ENCODE assay signal across 8 cellular contexts in genomic region chr3:4979401-4980228, GRCh38. TPM values are rescaled to one million over a fixed set of nuclear protein-coding genes. Genes with fewer than 3 reads are reported as not detected.
DNase-seq lines count a peak whose midpoint lies in the region; ATAC-seq, FAIRE-seq and TF ChIP-seq lines count a peak whose summit lies in the region.

TSS of gene BHLHE40 (plus strand) at chr3:4979437. CDS start at chr3:4979719, 282 bp downstream.

- H3K27ac Mint-ChIP-seq in stimulated activated memory B cell treated with anti-CD40 and anti-IgM and Interleukin-4, amounts not matched to agents 10 μg/mL and 1 μg/mL and 100 μg/mL, for 72 hours: peak within 1 kb of the TSS; percentile 98

- peaks cover 59% of the 10 kb centered on the region for H3K4me1 Mint-ChIP-seq in stimulated activated memory B cell treated with anti-CD40 and anti-IgM and Interleukin-4, amounts not matched to agents 10 μg/mL and 1 μg/mL and 100 μg/mL, for 72 hours

- H3K9me2 ChIP-seq in GM23248 (ENCODE audit: insufficient read depth): no peaks in the 10 kb centered on the region

- FAIRE-seq in bronchial epithelial cell (lab: Jason Lieb, UNC) (no peak), keratinocyte (lab: Jason Lieb, UNC) (no peak)

- peak; percentile 29 for ATAC-seq in stimulated activated memory B cell treated with anti-CD40 and anti-IgM and Interleukin-4, amounts not matched to agents 10 μg/mL and 1 μg/mL and 100 μg/mL, for 72 hours
- no peak for ATAC-seq in GM18858 (IDR thresholded peaks at IDR 0.05; ENCODE audit: unreplicated experiment)

- H3K27me3 Mint-ChIP-seq in stimulated activated memory B cell treated with anti-CD40 and anti-IgM and Interleukin-4, amounts not matched to agents 10 μg/mL and 1 μg/mL and 100 μg/mL, for 72 hours: no peaks in the 10 kb centered on the region

- H3F3A ChIP-seq in GM23248 (ENCODE audit: insufficient read depth): peaks cover 53% of the 10 kb centered on the region

- peak within 1 kb of the TSS; percentile 91 for H3K4me3 ChIP-seq in GM12864 (ENCODE audit: low read depth, low read length)
- H3K4me3 ChIP-seq in GM23248: peak within 1 kb of the TSS; percentile 90
- peak within 1 kb of the TSS; percentile 95 for H3K4me3 ChIP-seq in bronchial epithelial cell (ENCODE audit: low read depth, low read length)
- peak within 1 kb of the TSS; percentile 74 to 97 (median 85) for H3K4me3 ChIP-seq in keratinocyte (ENCODE audit: control insufficient read depth in 2 of 3, extremely low read depth in 1 of 3, insufficient read depth in 2 of 3, low read depth in 1 of 3, low read length in 3 of 3)

- DNase-seq in GM12864 (ENCODE audit: low read depth) (no peak), GM23248 (no peak), NCI-H460 (ENCODE audit: extremely low read depth, low read depth) (peak; percentile 13), bronchial epithelial cell (ENCODE audit: low read depth) (no peak), keratinocyte (ENCODE audit: low read depth, low spot score) (no peak), T-helper 9 cell (no peak)

- peak within 1 kb of the TSS; percentile 98 for H3K4me3 Mint-ChIP-seq in stimulated activated memory B cell treated with anti-CD40 and anti-IgM and Interleukin-4, amounts not matched to agents 10 μg/mL and 1 μg/mL and 100 μg/mL, for 72 hours

- H3K79me2 ChIP-seq in GM23248 (ENCODE audit: insufficient read depth) (peaks cover 50% of the 10 kb centered on the region), keratinocyte (ENCODE audit: control insufficient read depth, insufficient read depth, low read length) (peaks cover 48% of the 10 kb centered on the region)

- no peak within 1 kb of the TSS for H2AFZ ChIP-seq in GM23248
- no peak within 1 kb of the TSS for H2AFZ ChIP-seq in keratinocyte (ENCODE audit: control insufficient read depth, low read length)

- H3K36me3 ChIP-seq in GM23248 (ENCODE audit: low read depth) (peaks cover 22% of the 10 kb centered on the region), bronchial epithelial cell (ENCODE audit: control insufficient read depth, insufficient read depth, low read length) (peaks cover 20% of the 10 kb centered on the region), keratinocyte (ENCODE audit: control insufficient read depth in 2 of 2, extremely low read depth in 1 of 2, insufficient read depth in 2 of 2, low read length in 2 of 2) (peaks cover 10 to 18% of the 10 kb centered on the region in 2 experiments)

- in situ Hi-C loops in GM23248 (cut with MboI): loop anchor here (5.0 kb wide), 1 partner anchor 252 kb away; no protein-coding TSS in a partner anchor

- H3K4me2 ChIP-seq in GM23248 (ENCODE audit: unreplicated experiment) (peak within 1 kb of the TSS; percentile 98), keratinocyte (ENCODE audit: control insufficient read depth, extremely low read depth, insufficient read depth, low read depth, low read length) (peak within 1 kb of the TSS; percentile 99)

- H3K9me3 ChIP-seq in GM23248 (ENCODE audit: low read depth) (no peaks in the 10 kb centered on the region), keratinocyte (ENCODE audit: control insufficient read depth, low read depth, low read length) (no peaks in the 10 kb centered on the region)

- TF ChIP-seq CTCF in GM12864 (IDR thresholded peaks at IDR 0.05; ENCODE audit: low read depth, low read length, missing control alignments): no peak
- no peak for TF ChIP-seq CTCF in bronchial epithelial cell (IDR thresholded peaks at IDR 0.05; ENCODE audit: insufficient read depth, low read length, severe bottlenecking)
- no peak for TF ChIP-seq CTCF in keratinocyte (optimal IDR thresholded peaks at IDR 0.05 in 1 of 3, IDR thresholded peaks at IDR 0.05 in 1 of 3, conservative IDR thresholded peaks at IDR 0.05 in 1 of 3; ENCODE audit: extremely low read depth in 1 of 3, insufficient read depth in 2 of 3, low read length in 3 of 3)

- dilution Hi-C loops in keratinocyte (cut with MboI; ENCODE audit: extremely low pct_ligation_motif_present, low sequenced_read_pairs): loop anchor here (10.0 kb wide), 1 partner anchor 265 kb away; no protein-coding TSS in a partner anchor

- WGBS in GM23248 (ENCODE audit: low coverage in 1 of 2, low lambda C conversion rate in 2 of 2, missing lambda C conversion rate in 2 of 2), 2 experiments: 1 to 2% methylated on average over 51 to 55 of the region's 55 CpGs

- no peaks in the 10 kb centered on the region for H4K20me1 ChIP-seq in GM23248 (ENCODE audit: insufficient read depth)
- H4K20me1 ChIP-seq in keratinocyte (ENCODE audit: control insufficient read depth, extremely low read depth, insufficient read depth, low read length): no peaks in the 10 kb centered on the region

- H3K4me1 ChIP-seq in GM23248 (ENCODE audit: insufficient read depth) (peaks cover 38% of the 10 kb centered on the region), keratinocyte (ENCODE audit: control insufficient read depth, extremely low read depth, insufficient read depth, low read length) (peaks cover 37% of the 10 kb centered on the region)

- H3K36me3 Mint-ChIP-seq in stimulated activated memory B cell treated with anti-CD40 and anti-IgM and Interleukin-4, amounts not matched to agents 10 μg/mL and 1 μg/mL and 100 μg/mL, for 72 hours: peaks cover 49% of the 10 kb centered on the region

- H3K27ac ChIP-seq in GM23248: peak within 1 kb of the TSS; percentile 98
- H3K27ac ChIP-seq in keratinocyte (ENCODE audit: control insufficient read depth, insufficient read depth, low read length): peak within 1 kb of the TSS; percentile 98

- no peaks in the 10 kb centered on the region for H3K9me3 Mint-ChIP-seq in stimulated activated memory B cell treated with anti-CD40 and anti-IgM and Interleukin-4, amounts not matched to agents 10 μg/mL and 1 μg/mL and 100 μg/mL, for 72 hours

- H3K9me1 ChIP-seq in keratinocyte (ENCODE audit: control insufficient read depth, extremely low read depth, insufficient read depth, low read length): no peaks in the 10 kb centered on the region

- peak within 1 kb of the TSS; percentile 99 for H3K9ac ChIP-seq in GM23248
- H3K9ac ChIP-seq in keratinocyte (ENCODE audit: control insufficient read depth, extremely low read depth, insufficient read depth, low read length): peak within 1 kb of the TSS; percentile 100

- H3K27me3 ChIP-seq in GM23248 (replicated peaks; ENCODE audit: insufficient read depth) (no peaks in the 10 kb centered on the region), bronchial epithelial cell (ENCODE audit: control insufficient read depth, insufficient read depth, low read length) (no peaks in the 10 kb centered on the region), keratinocyte (ENCODE audit: control insufficient read depth, extremely low read depth, insufficient read depth, low read length) (no peaks in the 10 kb centered on the region)

RNA-seq across cellular contexts. Expression of gene BHLHE40, which starts in this region (rescaled TPM):
- 27.6 and 33.9 TPM in 2 replicates for total RNA-seq in GM23248 (2014; rRNA removed; shearing (Covaris generic))
- 42.9 TPM in 2 replicates for polyA plus RNA-seq in GM23248 (2016; fragmentation: Nextera tagmentation; extraction: Ambion mirVana)
- total RNA-seq in NCI-H460 (2014; rRNA removed; shearing (Covaris generic)): 64.5 and 76.8 TPM in 2 replicates
- 27.8 and 29.0 TPM in 2 replicates for polyA plus RNA-seq in NCI-H460 (2014; cell fraction: nucleus; rRNA removed)
- total RNA-seq in bronchial epithelial cell: 38.5 and 42.9 TPM in 2 replicates
- 73.9 to 95.7 TPM (median 74.3 TPM) in 3 replicates for polyA plus RNA-seq in keratinocyte
- polyA plus RNA-seq in keratinocyte (2011; ENCODE audit: low read depth): 84.5 TPM
- 52.6 and 66.7 TPM in 2 replicates for polyA plus RNA-seq in keratinocyte (2011; cell fraction: cytosol; rRNA removed)
- polyA plus RNA-seq in keratinocyte (2011; cell fraction: nucleus; rRNA removed): 296 and 339 TPM in 2 replicates
- 87.7 and 181 TPM in 2 replicates for polyA plus RNA-seq in keratinocyte (2012; ENCODE audit: low replicate concordance)
- 73.6 to 138 TPM (median 96.1 TPM) in 3 replicates for polyA minus RNA-seq in keratinocyte
- 67.1 TPM for polyA minus RNA-seq in keratinocyte (2011; cell fraction: cytosol; rRNA and poly(A)+ RNA removed)
- polyA minus RNA-seq in keratinocyte (2011; cell fraction: nucleus; rRNA and poly(A)+ RNA removed): 131 and 207 TPM in 2 replicates
